Comparison of ENCODE assay signal across 17 cellular contexts in genomic region chr22:29146771-29147170, GRCh38. TPM values are rescaled to one million over a fixed set of nuclear protein-coding genes. Genes with fewer than 3 reads are reported as not detected.
DNase-seq lines count a peak whose midpoint lies in the region; ATAC-seq and TF ChIP-seq lines count a peak whose summit lies in the region.
"Had no signal": no experiment of that assay in that cellular context is flagged by ENCODE, and none has a peak within 500 bp of the region (broad histone marks: within the 10 kb centered on the region; RNA-seq: fewer than 3 reads in every experiment).

No MANE protein-coding gene starts in this region.

- H2BK15ac ChIP-seq in H9 (ENCODE audit: low read depth, low read length), result no peak overlapping the region

- H2BK20ac ChIP-seq in H9 (ENCODE audit: low read depth, low read length, poor library complexity, severe bottlenecking), result no peak overlapping the region

- no peak overlapping the region for H4K8ac ChIP-seq in H9 (replicated peaks; ENCODE audit: insufficient read length, low read depth, low read length)

- no peak overlapping the region for H2BK120ac ChIP-seq in H9 (ENCODE audit: low read depth, low read length, poor library complexity, severe bottlenecking)

- H3K27ac Mint-ChIP-seq in H9, result no peak overlapping the region; a peak in 1 of 7 replicates
- no peak overlapping the region for H3K27ac Mint-ChIP-seq in naive thymus-derived CD8-positive, alpha-beta T cell
- H3K27ac Mint-ChIP-seq: CD4-positive, CD25-positive, alpha-beta regulatory T cell; IgD-negative memory B cell had no signal

- no peak for TF ChIP-seq CTCF in H9 (conservative IDR thresholded peaks at IDR 0.05)
- no peak for TF ChIP-seq CTCF in spleen (IDR thresholded peaks at IDR 0.05 in 8 of 11, conservative IDR thresholded peaks at IDR 0.05 in 3 of 11)

- H3K9me3 ChIP-seq in H9 (ENCODE audit: control insufficient read depth, low read depth, low read length) (no peaks in the 10 kb centered on the region), spleen (no peaks in the 10 kb centered on the region)
- H3K9me3 ChIP-seq: A549, Peyer's patch had no signal

- H3K23ac ChIP-seq in H9 (ENCODE audit: insufficient read length, low read depth, low read length), result no peak overlapping the region

- peaks cover 4% of the 10 kb centered on the region; the same call in 1 of the 2 replicates for H3K4me1 ChIP-seq in H9 (ENCODE audit: insufficient read depth, low read length)
- H3K4me1 ChIP-seq in spleen, result peaks cover 5 to 42% (median 22%) of the 10 kb centered on the region in 6 donors
- H3K4me1 ChIP-seq: A549, Peyer's patch had no signal

- no peak overlapping the region for H2AK5ac ChIP-seq in H9 (ENCODE audit: insufficient read length, low read length)

- H3K18ac ChIP-seq in H9 (ENCODE audit: insufficient read length, low read depth, low read length), result no peak overlapping the region

- no peaks in the 10 kb centered on the region for H3K79me2 ChIP-seq in H9 (ENCODE audit: insufficient read depth, low read length)

- H3K79me1 ChIP-seq in H9 (ENCODE audit: insufficient read depth, low read depth, low read length, poor library complexity, severe bottlenecking), result no peaks in the 10 kb centered on the region

- H3K4me1 Mint-ChIP-seq in H9, result peaks cover 27 to 41% of the 10 kb centered on the region in 2 experiments
- H3K4me1 Mint-ChIP-seq in naive thymus-derived CD8-positive, alpha-beta T cell, result no peaks in the 10 kb centered on the region
- H3K4me1 Mint-ChIP-seq: CD4-positive, CD25-positive, alpha-beta regulatory T cell; IgD-negative memory B cell had no signal

- H3K27ac ChIP-seq in H9 (ENCODE audit: insufficient read length, low read depth, low read length) (no peak overlapping the region), caudate nucleus (ENCODE audit: low read depth, low read length) (peak overlapping the region; percentile 82), layer of hippocampus (ENCODE audit: low read depth, low read length) (peak overlapping the region; percentile 22), spleen (no peak overlapping the region)
- H3K27ac ChIP-seq: A549, GM23248, Peyer's patch had no signal

- intact Hi-C loops in spleen (cut with DNase I; ENCODE audit: low total_unique reads), result no loop called here

- H4K91ac ChIP-seq in H9 (ENCODE audit: insufficient read length, low read depth, low read length), result no peak overlapping the region

- no peak overlapping the region for H3K4ac ChIP-seq in H9 (ENCODE audit: low read depth, low read length)

- no peak overlapping the region for H3K4me3 ChIP-seq in spleen
- H3K4me3 ChIP-seq: A549, GM23248, Peyer's patch had no signal

- no peak overlapping the region for H3K14ac ChIP-seq in H9 (ENCODE audit: insufficient read depth, low read length)

- no peaks in the 10 kb centered on the region for H3K23me2 ChIP-seq in H9 (ENCODE audit: insufficient read length, low read depth, low read length, poor library complexity, severe bottlenecking)

- no peak overlapping the region for H2AFZ ChIP-seq in H9 (ENCODE audit: low read length)
- H2AFZ ChIP-seq: GM23248 had no signal

- DNase-seq in H9, result peak; percentile 18
- no peak for DNase-seq in caudate nucleus (lab: John Stamatoyannopoulos, UW)
- DNase-seq in spleen, result peak; percentile 38
- no peak for DNase-seq in NCI-H82 (lab: John Stamatoyannopoulos, UW)
- no peak for DNase-seq in naive thymus-derived CD8-positive, alpha-beta T cell
- DNase-seq: CD4-positive, CD25-positive, alpha-beta regulatory T cell; DMS79 treated with DMSO at 0.1 percent for 48 hours; GM23248; NCI-H1417 treated with DMSO at 0.1 percent for 48 hours; NCI-H2029; NCI-H774 had no signal

- ATAC-seq in GM19328 (IDR thresholded peaks at IDR 0.05; ENCODE audit: unreplicated experiment), result no peak
- no peak for ATAC-seq in naive thymus-derived CD8-positive, alpha-beta T cell
- ATAC-seq: A549 had no signal

- H3K9ac ChIP-seq in H9 (ENCODE audit: extremely low read depth, insufficient read length, low read length), result no peak overlapping the region
- H3K9ac ChIP-seq: GM23248 had no signal

- peaks cover 0 to 3% (median 0%) of the 10 kb centered on the region in 3 experiments; a peak in 2 of 7 replicates for H3K36me3 Mint-ChIP-seq in H9 (ENCODE audit: insufficient read depth in 1 of 3, low read depth in 3 of 3)
- H3K36me3 Mint-ChIP-seq in naive thymus-derived CD8-positive, alpha-beta T cell, result peaks cover 0 to 1% (median 0%) of the 10 kb centered on the region in 3 donors
- H3K36me3 Mint-ChIP-seq: CD4-positive, CD25-positive, alpha-beta regulatory T cell; IgD-negative memory B cell had no signal

- no peak overlapping the region for H3K4me2 ChIP-seq in H9 (ENCODE audit: insufficient read depth, insufficient read length, low read length)
- H3K4me2 ChIP-seq: A549 had no signal

- peaks cover 0 to 24% (median 2%) of the 10 kb centered on the region in 6 donors for H3K36me3 ChIP-seq in spleen

- H3K27me3 ChIP-seq in H9 (ENCODE audit: insufficient read depth, low read length) (no peaks in the 10 kb centered on the region), layer of hippocampus (ENCODE audit: control insufficient read depth, insufficient read depth, low read length) (no peaks in the 10 kb centered on the region), spleen (replicated peaks in 1 of 7) (peaks cover 0 to 4% (median 0%) of the 10 kb centered on the region in 7 donors)
- H3K27me3 ChIP-seq: Peyer's patch had no signal

- POLR2A ChIA-PET in naive thymus-derived CD8-positive, alpha-beta T cell (lab: Charles Lee), result no interaction called here

- no peaks in the 10 kb centered on the region; the same call in 1 of the 2 replicates for H3K27me3 Mint-ChIP-seq in H9 (ENCODE audit: low read depth)
- H3K27me3 Mint-ChIP-seq in naive thymus-derived CD8-positive, alpha-beta T cell, result no peaks in the 10 kb centered on the region

- no peaks in the 10 kb centered on the region for H3K9me3 Mint-ChIP-seq in H9
- no peaks in the 10 kb centered on the region for H3K9me3 Mint-ChIP-seq in naive thymus-derived CD8-positive, alpha-beta T cell
- H3K9me3 Mint-ChIP-seq: CD4-positive, CD25-positive, alpha-beta regulatory T cell; IgD-negative memory B cell had no signal

- H3K4me3 Mint-ChIP-seq in H9, result no peak overlapping the region
- H3K4me3 Mint-ChIP-seq in naive thymus-derived CD8-positive, alpha-beta T cell, result no peak overlapping the region
- H3K4me3 Mint-ChIP-seq: CD4-positive, CD25-positive, alpha-beta regulatory T cell; IgD-negative memory B cell had no signal

- no peaks in the 10 kb centered on the region for H4K20me1 ChIP-seq in H9 (ENCODE audit: control insufficient read depth, insufficient read depth, insufficient read length)

- WGBS in H9 (ENCODE audit: extremely low coverage, insufficient read length, low lambda C conversion rate), result no CpG with 5 or more reads among the region's 9 CpGs
- 80 to 92% (median 89%) methylated on average over 9 of the region's 9 CpGs for WGBS in spleen, 5 donors

- no peak overlapping the region for H2BK12ac ChIP-seq in H9 (ENCODE audit: insufficient read length, low read depth, low read length)

- no peak overlapping the region for H2BK5ac ChIP-seq in H9 (ENCODE audit: insufficient read length, low read length)

- TF ChIP-seq POLR2A in spleen (IDR thresholded peaks at IDR 0.05), result no peak

- H4K5ac ChIP-seq in H9 (ENCODE audit: insufficient read length, low read depth, low read length), result no peak overlapping the region

- no peak overlapping the region for H3T11ph ChIP-seq in H9 (ENCODE audit: low read length)

- no peak overlapping the region for H3K56ac ChIP-seq in H9 (ENCODE audit: insufficient read length, low read depth, low read length)

RNA-seq across cellular contexts. Expression of gene EMID1, which starts 58.9 kb away (rescaled TPM):
- 4.5 and 5.4 TPM in 2 replicates for total RNA-seq in H9 (2021)
- total RNA-seq in spleen, result 10 to 100 TPM; 38.0 to 90.3 (median 62.0) TPM
- polyA plus RNA-seq in spleen, result 10 to 100 TPM; 18.5 to 62.6 (median 60.4) TPM
- total RNA-seq in naive thymus-derived CD8-positive, alpha-beta T cell, result not detected
- polyA plus RNA-seq in naive thymus-derived CD8-positive, alpha-beta T cell, result not detected
- total RNA-seq: GM23248, HT1080 had no signal
- polyA plus RNA-seq: GM23248, IgD-negative memory B cell had no signal

Comparison
In these comparisons a context has a peak if more than half of its experiments do, and no peak if none do; other contexts are left out.
1. DNase-seq: peak in H9 (single experiment) and spleen (single experiment); none in caudate nucleus (0 of 61), NCI-H82 (single experiment) and naive thymus-derived CD8-positive, alpha-beta T cell (0 of 10).
2. H3K27ac ChIP-seq: peak in caudate nucleus (single experiment) and layer of hippocampus (single experiment); none in H9 (single experiment) and spleen (0 of 8).